Comparison of ENCODE assay signal across 21 cellular contexts in genomic region chr16:2985457-2985856, GRCh38. TPM values are rescaled to one million over a fixed set of nuclear protein-coding genes. Genes with fewer than 3 reads are reported as not detected.
DNase-seq lines count a peak whose midpoint lies in the region; ATAC-seq and TF ChIP-seq lines count a peak whose summit lies in the region.
"Had no signal": no experiment of that assay in that cellular context is flagged by ENCODE, and none has a peak within 500 bp of the region (broad histone marks: within the 10 kb centered on the region; RNA-seq: fewer than 3 reads in every experiment).

No MANE protein-coding gene starts in this region.

- CTCF ChIA-PET in RWPE1 (lab: Yijun Ruan, JAX) (interaction anchor here (0.6 kb wide), 1 partner anchor 22 kb away, joined by 6 read pairs; no protein-coding TSS in a partner anchor), PC-9 (lab: Charles Lee) (no interaction called here)

- H3K27ac ChIP-seq in RWPE1 (peak overlapping the region; percentile 21; the same call in 1 of the 2 replicates), PC-9 (no peak overlapping the region)
- H3K27ac ChIP-seq: ascending aorta, BLaER1, left lung, suprapubic skin had no signal

- intact Hi-C loops in PC-9 (cut with micrococcal nuclease; ENCODE audit: unreplicated experiment), result no loop called here

- no peaks in the 10 kb centered on the region for H4K20me1 ChIP-seq in PC-9 (ENCODE audit: insufficient read depth)
- H4K20me1 ChIP-seq: BLaER1 had no signal

- H3K79me2 ChIP-seq in PC-9 (ENCODE audit: low read depth), result no peaks in the 10 kb centered on the region

- H2AFZ ChIP-seq in PC-9, result no peak overlapping the region

- H3K9me3 ChIP-seq in PC-9 (ENCODE audit: insufficient read depth, low read depth), result no peaks in the 10 kb centered on the region
- H3K9me3 ChIP-seq: ascending aorta, BLaER1, Caco-2, left lung, suprapubic skin had no signal

- no peak overlapping the region for H3K4me2 ChIP-seq in PC-9
- H3K4me2 ChIP-seq: BLaER1 had no signal

- no TSS peak for BruUV-seq in PC-9 (replicated peaks; lab: Mats Ljungman, UMichigan)

- no peaks in the 10 kb centered on the region for H3K9me2 ChIP-seq in PC-9 (ENCODE audit: insufficient read depth)

- H3F3A ChIP-seq in PC-9 (ENCODE audit: insufficient read depth, low read depth), result peaks cover 32% of the 10 kb centered on the region; the same call in 1 of the 2 replicates

- POLR2A ChIA-PET in RWPE1 (lab: Yijun Ruan, JAX; ENCODE audit: low non-redundant PET) (no interaction called here), PC-9 (lab: Charles Lee; ENCODE audit: unreplicated experiment) (no interaction called here)

- peak; percentile 84 for DNase-seq in DMS 273 (lab: John Stamatoyannopoulos, UW; ENCODE audit: unreplicated experiment)
- no peak for DNase-seq in RWPE1 (ENCODE audit: low spot score)
- no peak for DNase-seq in left lobe of liver (ENCODE audit: low spot score)
- no peak for DNase-seq in activated effector memory CD4-positive, alpha-beta T cell treated with anti-CD3 and anti-CD28 coated beads, Interleukin-2, amount 50 U/mL, for 16 hours
- no peak for DNase-seq in PC-9
- DNase-seq: activated CD4-positive, alpha-beta T cell treated with anti-CD3 and anti-CD28 coated beads, Interleukin-2, amount 50 U/mL, for 1 hour; Caco-2; head of caudate nucleus; left lung; NCI-H1105 treated with DMSO at 0.1 percent for 48 hours; NCI-H2107; NCI-H510A treated with DMSO at 0.1 percent for 48 hours; posterior cingulate gyrus; RPMI8226; stimulated activated CD4-positive, alpha-beta T cell treated with anti-CD3 and anti-CD28 coated beads, Interleukin-1b, Interleukin-23, amount 100 ng/mL, for 48 hours had no signal

- peak; percentile 28 for ATAC-seq in left lobe of liver
- ATAC-seq in HG02973 (IDR thresholded peaks at IDR 0.05; ENCODE audit: unreplicated experiment), result no peak
- ATAC-seq: left lung; stimulated activated effector memory CD8-positive, alpha-beta T cell treated with anti-CD3 and anti-CD28 coated beads, Interleukin-12 subunit alpha, Interleukin-12 subunit beta, amount 100 ng/mL, for 72 hours had no signal

- peaks cover 18% of the 10 kb centered on the region; the same call in 1 of the 2 replicates for H3K4me1 ChIP-seq in PC-9 (replicated peaks; ENCODE audit: insufficient read depth)

- no peak for TF ChIP-seq CTCF in RWPE1 (conservative IDR thresholded peaks at IDR 0.05; ENCODE audit: low read depth)
- no peak for TF ChIP-seq CTCF in PC-9 (conservative IDR thresholded peaks at IDR 0.05)

- H3K36me3 ChIP-seq in PC-9 (ENCODE audit: low read depth), result no peaks in the 10 kb centered on the region
- H3K36me3 ChIP-seq: ascending aorta, BLaER1, left lung, suprapubic skin had no signal

- H3K4me3 ChIP-seq in PC-9, result no peak overlapping the region
- H3K4me3 ChIP-seq: ascending aorta, BLaER1, left lung, suprapubic skin had no signal

- no peaks in the 10 kb centered on the region for H3K27me3 ChIP-seq in PC-9 (ENCODE audit: insufficient read depth, low read depth)
- H3K27me3 ChIP-seq: ascending aorta had no signal

RNA-seq across cellular contexts. Expression of gene PKMYT1, which starts 5.2 kb away (rescaled TPM):
- total RNA-seq in left lobe of liver (0.98 TPM), PC-9 (2021) (105 and 112 TPM in 2 replicates)
- total RNA-seq: ascending aorta had no signal

RNA-seq across cellular contexts. Expression of gene PAQR4, which starts 16.3 kb away (rescaled TPM):
- total RNA-seq in left lobe of liver, result 1.5 TPM
- 33.6 and 40.7 TPM in 2 replicates for total RNA-seq in PC-9 (2021)

RNA-seq across cellular contexts. Expression of gene KREMEN2, which starts 21.4 kb away (rescaled TPM):
- not detected for total RNA-seq in left lobe of liver
- 8.4 and 16.2 TPM in 2 replicates for total RNA-seq in PC-9 (2021)
- total RNA-seq: ascending aorta, left lung had no signal

RNA-seq across cellular contexts. Expression of gene CLDN9, which starts 27.3 kb away (rescaled TPM):
- total RNA-seq in left lobe of liver, result 1.5 TPM
- total RNA-seq in PC-9 (2021), result 14.3 and 16.4 TPM in 2 replicates
- total RNA-seq: ascending aorta, suprapubic skin, urinary bladder had no signal

RNA-seq across cellular contexts. Expression of gene CLDN6, which starts 32.5 kb away (rescaled TPM):
- 0.96 TPM for total RNA-seq in left lobe of liver
- 0.26 and 0.38 TPM in 2 replicates for total RNA-seq in PC-9 (2021)
- total RNA-seq: ascending aorta, suprapubic skin, urinary bladder had no signal

Comparison
In these comparisons a context has a peak if more than half of its experiments do, and no peak if none do; other contexts are left out.
1. RNA of gene PKMYT1, which starts 5.2 kb away (total RNA-seq): 105 to 112 TPM in PC-9; 0.98 TPM in left lobe of liver (single experiment); every median in the first group is over 10 times any median in the second.
2. RNA of gene PAQR4, which starts 16.3 kb away (total RNA-seq): 33.6 to 40.7 TPM in PC-9; 1.5 TPM in left lobe of liver (single experiment); every median in the first group is over 10 times any median in the second.